ENCODE assay signal across 14 cellular contexts in genomic region chr15:70253461-70254156, GRCh38.
DNase-seq lines count a peak whose midpoint lies in the region; ATAC-seq, FAIRE-seq and TF ChIP-seq lines count a peak whose summit lies in the region.
"Had no signal": no experiment of that assay in that cellular context is flagged by ENCODE, and none has a peak within 500 bp of the region (broad histone marks: within the 10 kb centered on the region; RNA-seq: fewer than 3 reads in every experiment).

No MANE protein-coding gene starts in this region.

- no peak for TF ChIP-seq POLR2A in GM12878 (IDR thresholded peaks at IDR 0.05; ENCODE audit: low read depth, low read length)

- RAD21 ChIA-PET in GM12878 (lab: Charles Lee; ENCODE audit: unreplicated experiment), result no interaction called here

- no peak for FAIRE-seq in GM12878 (lab: Jason Lieb, UNC)
- FAIRE-seq: A549, H1 had no signal

- no peak for TF ChIP-seq EP300 in GM12878 (IDR thresholded peaks at IDR 0.05; ENCODE audit: borderline replicate concordance in 1 of 2, control insufficient read depth in 1 of 2, low read depth in 2 of 2, low read length in 2 of 2)

- no peaks in the 10 kb centered on the region for H3K9me3 Mint-ChIP-seq in CD14-positive monocyte
- H3K9me3 Mint-ChIP-seq in activated CD4-positive, alpha-beta memory T cell treated with anti-CD3 and anti-CD28 coated beads, Interleukin-2, amount 10 ng/mL, durations not matched to agents 7 days and 5 days, result no peaks in the 10 kb centered on the region
- H3K9me3 Mint-ChIP-seq: CD8-positive, alpha-beta memory T cell; HFFc6 had no signal

- peak; percentile 25 for DNase-seq in CD14-positive monocyte (ENCODE audit: low spot score)
- DNase-seq in GM13976 (ENCODE audit: low spot score), result peak; percentile 50
- DNase-seq in GM12878 (ENCODE audit: low read depth, low spot score), result no peak
- peak; percentile 72 for DNase-seq in posterior vena cava (ENCODE audit: low spot score)
- no peak for DNase-seq in activated CD4-positive, alpha-beta memory T cell treated with anti-CD3 and anti-CD28 coated beads, Interleukin-2, amount 10 ng/mL, durations not matched to agents 7 days and 5 days
- no peak for DNase-seq in NAMALWA (ENCODE audit: low spot score)
- DNase-seq: Caco-2; CD8-positive, alpha-beta memory T cell; DND-41; GDM1; HCEC 1CT; HFFc6 had no signal

- in situ Hi-C loops in GM13976 (cut with MboI; ENCODE audit: low sequenced_read_pairs, unreplicated experiment), result no loop called here
- in situ Hi-C loops in GM12878 (cut with MboI), result no loop called here

- H3K27ac Mint-ChIP-seq in CD14-positive monocyte, result peak overlapping the region in 2 of 7 donors; percentile 28 to 32
- no peak overlapping the region for H3K27ac Mint-ChIP-seq in activated CD4-positive, alpha-beta memory T cell treated with anti-CD3 and anti-CD28 coated beads, Interleukin-2, amount 10 ng/mL, durations not matched to agents 7 days and 5 days
- H3K27ac Mint-ChIP-seq: HFFc6 had no signal

- BruUV-seq in GM12878 (replicated peaks; lab: Mats Ljungman, UMichigan), result no TSS peak

- H3K9me3 ChIP-seq in GM12878 (replicated peaks; ENCODE audit: control insufficient read depth, insufficient read depth, low read length), result peaks cover 2% of the 10 kb centered on the region; the same call in 1 of the 3 replicates
- H3K9me3 ChIP-seq: A549, Caco-2 had no signal

- TF ChIP-seq CTCF in CD14-positive monocyte (IDR thresholded peaks at IDR 0.05) (no peak), GM13976 (IDR thresholded peaks at IDR 0.05; ENCODE audit: borderline replicate concordance, control extremely low read depth, extremely low read depth, insufficient read depth, missing control alignments) (no peak), GM12878 (IDR thresholded peaks at IDR 0.05 in 2 of 3, conservative IDR thresholded peaks at IDR 0.05 in 1 of 3; ENCODE audit: control insufficient read depth in 2 of 3, extremely low read depth in 1 of 3, insufficient read depth in 1 of 3, low read depth in 3 of 3, low read length in 3 of 3) (no peak)

- H3K4me2 ChIP-seq in GM12878 (ENCODE audit: control insufficient read depth, insufficient read depth), result no peak overlapping the region
- H3K4me2 ChIP-seq: A549 had no signal

- peaks cover 37% of the 10 kb centered on the region for H3K4me1 Mint-ChIP-seq in CD14-positive monocyte
- H3K4me1 Mint-ChIP-seq in activated CD4-positive, alpha-beta memory T cell treated with anti-CD3 and anti-CD28 coated beads, Interleukin-2, amount 10 ng/mL, durations not matched to agents 7 days and 5 days, result peaks cover 12% of the 10 kb centered on the region

- H2AFZ ChIP-seq in GM12878 (ENCODE audit: control insufficient read depth, low read depth, low read length), result no peak overlapping the region

- POLR2A ChIA-PET in GM12878 (lab: Charles Lee), result no interaction called here
- POLR2A ChIA-PET in activated CD4-positive, alpha-beta memory T cell treated with anti-CD3 and anti-CD28 coated beads, Interleukin-2, amount 10 ng/mL, durations not matched to agents 7 days and 5 days (lab: Charles Lee), result no interaction called here

- H4K20me1 ChIP-seq in GM12878 (ENCODE audit: control insufficient read depth, insufficient read depth), result no peaks in the 10 kb centered on the region

- no peak overlapping the region for H3K4me3 Mint-ChIP-seq in CD14-positive monocyte
- no peak overlapping the region for H3K4me3 Mint-ChIP-seq in activated CD4-positive, alpha-beta memory T cell treated with anti-CD3 and anti-CD28 coated beads, Interleukin-2, amount 10 ng/mL, durations not matched to agents 7 days and 5 days
- H3K4me3 Mint-ChIP-seq: CD8-positive, alpha-beta memory T cell; HFFc6 had no signal

- SMC1A ChIA-PET in GM12878 (lab: Charles Lee; ENCODE audit: uncharacterized antibody, unreplicated experiment), result no interaction called here

- intact Hi-C loops in CD14-positive monocyte (cut with micrococcal nuclease), result no loop called here
- intact Hi-C loops in GM12878 (cut with micrococcal nuclease; ENCODE audit: unreplicated experiment), result no loop called here
- intact Hi-C loops in posterior vena cava (cut with DNase I), result no loop called here

- no peaks in the 10 kb centered on the region for H3K79me2 ChIP-seq in GM12878 (ENCODE audit: control insufficient read depth, insufficient read depth, low read length)

- CTCF ChIA-PET in GM12878 (lab: Yijun Ruan, JAX), result interaction anchor here (0.6 to 1.1 kb wide), 3 partner anchors 13 to 156 kb away, joined by 3 read pairs; partner anchors contain the start of gene TLE3
- CTCF ChIA-PET in activated CD4-positive, alpha-beta memory T cell treated with anti-CD3 and anti-CD28 coated beads, Interleukin-2, amount 10 ng/mL, durations not matched to agents 7 days and 5 days (lab: Charles Lee), result no interaction called here

- no peak overlapping the region for H3K4me3 ChIP-seq in GM12878
- H3K4me3 ChIP-seq: A549 had no signal

- peaks cover 15% of the 10 kb centered on the region for H3K4me1 ChIP-seq in GM12878 (ENCODE audit: control insufficient read depth, insufficient read depth, low read length)
- H3K4me1 ChIP-seq: A549 had no signal

- no peak overlapping the region for H3K27ac ChIP-seq in GM12878 (ENCODE audit: control insufficient read depth, insufficient read depth)
- H3K27ac ChIP-seq: A549 had no signal

- peaks cover 6% of the 10 kb centered on the region in 2 donors for H3K36me3 Mint-ChIP-seq in CD14-positive monocyte
- no peaks in the 10 kb centered on the region for H3K36me3 Mint-ChIP-seq in activated CD4-positive, alpha-beta memory T cell treated with anti-CD3 and anti-CD28 coated beads, Interleukin-2, amount 10 ng/mL, durations not matched to agents 7 days and 5 days (ENCODE audit: low read depth)
- H3K36me3 Mint-ChIP-seq: CD8-positive, alpha-beta memory T cell had no signal

- TF ChIP-seq RAD21 in GM12878 (IDR thresholded peaks at IDR 0.05; ENCODE audit: insufficient read depth, low read depth, low read length), result no peak

- no peaks in the 10 kb centered on the region for H3K27me3 ChIP-seq in GM12878 (replicated peaks in 1 of 2; ENCODE audit: control insufficient read depth in 2 of 2, insufficient read depth in 2 of 2, low read length in 1 of 2)

- ATAC-seq in GM12878, result peak; percentile 56
- ATAC-seq: A549 had no signal

- H3K27me3 Mint-ChIP-seq in CD14-positive monocyte (ENCODE audit: low read depth in 3 of 3), result peaks cover 6 to 11% (median 11%) of the 10 kb centered on the region in 3 donors
- H3K27me3 Mint-ChIP-seq in activated CD4-positive, alpha-beta memory T cell treated with anti-CD3 and anti-CD28 coated beads, Interleukin-2, amount 10 ng/mL, durations not matched to agents 7 days and 5 days, result peaks cover 16% of the 10 kb centered on the region

- no peak overlapping the region for H3K9ac ChIP-seq in GM12878 (ENCODE audit: control insufficient read depth, insufficient read depth, low read length)

- 66% methylated on average over 11 of the region's 11 CpGs for WGBS in GM12878 (ENCODE audit: insufficient coverage, insufficient replicate concordance, low lambda C conversion rate, missing lambda C conversion rate)

- H3K36me3 ChIP-seq in GM12878 (ENCODE audit: control insufficient read depth in 2 of 2, insufficient read depth in 2 of 2, low read length in 1 of 2), result no peaks in the 10 kb centered on the region

TF ChIP-seq in GM12878, 131 proteins besides CTCF, POLR2A, EP300 and RAD21:
- peak; percentile 52; the same call in 1 of the 2 replicates for TF ChIP-seq RUNX3 (IDR thresholded peaks at IDR 0.05; ENCODE audit: low read length)
- no peak for TF ChIP-seq SUZ12 (IDR thresholded peaks at IDR 0.05; ENCODE audit: unreplicated experiment)
- TF ChIP-seq JUNB (IDR thresholded peaks at IDR 0.05), result peak; percentile 42; the same call in 1 of the 2 replicates
- no peak for TF ChIP-seq MXI1 (IDR thresholded peaks at IDR 0.05; ENCODE audit: low read depth, low read length)
- no peak for TF ChIP-seq CREM (IDR thresholded peaks at IDR 0.05; ENCODE audit: low read depth)
- TF ChIP-seq MEF2B (IDR thresholded peaks at IDR 0.05; ENCODE audit: partially characterized antibody, poor library complexity, severe bottlenecking), result no peak
- TF ChIP-seq BHLHE40 (IDR thresholded peaks at IDR 0.05; ENCODE audit: borderline replicate concordance in 1 of 2, low read depth in 2 of 2, low read length in 1 of 2), result peak in 1 of 2 experiments; percentile 14; a peak in 1 of 4 replicates

Comparison
In these comparisons a context has a peak if more than half of its experiments do, and no peak if none do; other contexts are left out.
1. DNase-seq: peak in CD14-positive monocyte (single experiment), GM13976 (single experiment) and posterior vena cava (single experiment); none in GM12878 (single experiment), activated CD4-positive, alpha-beta memory T cell treated with anti-CD3 and anti-CD28 coated beads, Interleukin-2, amount 10 ng/mL, durations not matched to agents 7 days and 5 days (single experiment) and NAMALWA (single experiment).